1 cellular context compared by ENCODE assay signal in the genomic region with DNA sequence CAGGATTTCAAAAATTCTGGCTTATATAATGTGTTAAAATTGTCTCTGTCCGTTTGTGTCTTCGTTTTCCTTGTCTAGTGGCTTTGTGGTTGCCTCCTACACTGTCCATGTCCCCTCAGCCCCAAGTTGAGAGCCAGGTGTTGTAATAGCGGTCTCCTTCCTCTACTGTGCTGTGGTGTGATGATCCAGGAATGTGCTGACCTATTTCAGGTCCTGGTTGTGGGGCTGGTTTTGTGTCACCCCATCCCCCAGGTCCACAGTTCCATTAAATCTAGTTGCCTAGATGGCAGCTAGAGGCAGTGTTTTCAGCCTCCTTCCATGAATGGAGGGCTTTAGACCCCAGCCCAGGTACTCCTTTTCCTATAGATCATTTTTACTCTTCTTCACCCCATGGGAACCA.
TF ChIP-seq lines count a peak whose summit lies in the region.

No MANE protein-coding gene starts in this region.

TF ChIP-seq in H1, 55 proteins besides CTCF, POLR2A, EP300 and RAD21:
- TF ChIP-seq YY1 (IDR thresholded peaks at IDR 0.05; ENCODE audit: low read depth, low read length) (0 out of 2 replicates have a peak, but pooled peaks have one; percentile 47), TAF1 (IDR thresholded peaks at IDR 0.05; ENCODE audit: low read depth, low read length) (no peak), TEAD4 (IDR thresholded peaks at IDR 0.05; ENCODE audit: low read depth, low read length) (peak; percentile 60; the same call in 1 of the 2 replicates), HDAC2 (IDR thresholded peaks at IDR 0.05; ENCODE audit: borderline replicate concordance in 1 of 2, low read depth in 2 of 2, low read length in 2 of 2) (no peak), CEBPB (IDR thresholded peaks at IDR 0.05; ENCODE audit: low read depth, low read length) (peak; percentile 42; the same call in 1 of the 2 replicates), ASH2L (IDR thresholded peaks at IDR 0.05; ENCODE audit: low read length) (no peak)
